Comparison of ENCODE assay signal across 2 cellular contexts in the genomic region with DNA sequence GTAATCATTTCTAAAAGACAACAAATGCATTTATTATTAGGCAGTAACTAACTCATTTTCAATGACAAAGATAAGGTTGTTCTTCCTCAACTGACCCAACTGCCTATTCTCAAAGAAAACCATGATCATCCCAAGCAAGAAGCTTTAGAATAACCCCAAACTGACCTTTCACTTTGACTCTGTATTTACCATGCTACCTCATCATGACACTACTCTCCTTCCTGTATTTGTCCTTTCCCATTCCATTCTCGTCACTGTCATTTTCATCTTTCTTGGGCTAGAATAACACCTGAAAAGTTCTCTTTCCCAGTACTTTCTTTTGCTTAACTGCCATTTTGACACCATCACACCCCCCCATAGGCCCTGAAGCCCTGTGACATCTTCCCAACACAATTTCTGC.
TF ChIP-seq lines count a peak whose summit lies in the region.

No MANE protein-coding gene starts in this region.

TF ChIP-seq in GM12891, 5 proteins besides CTCF, POLR2A, EP300 and RAD21 (continued from another document):
- TF ChIP-seq POLR2AphosphoS5 (IDR thresholded peaks at IDR 0.05; ENCODE audit: low read depth, low read length): no peak

TF ChIP-seq in HepG2, 621 proteins besides CTCF, POLR2A, EP300 and RAD21 (continued from another document):
- TF ChIP-seq PLSCR1 (CRISPR knock-in tag; IDR thresholded peaks at IDR 0.05; ENCODE audit: borderline replicate concordance) (no peak), ZNF274 (CRISPR knock-in tag; IDR thresholded peaks at IDR 0.05) (no peak), ZIK1 (CRISPR knock-in tag; IDR thresholded peaks at IDR 0.05; ENCODE audit: borderline replicate concordance, low read depth) (no peak), ZSCAN29 (CRISPR knock-in tag; conservative IDR thresholded peaks at IDR 0.05) (no peak), CREB1 (IDR thresholded peaks at IDR 0.05) (peak; percentile 27; the same call in 1 of the 2 replicates), CREB1 (CRISPR knock-in tag; IDR thresholded peaks at IDR 0.05) (no peak), TP53 (CRISPR knock-in tag; conservative IDR thresholded peaks at IDR 0.05) (no peak), EEA1 (CRISPR knock-in tag; IDR thresholded peaks at IDR 0.05; ENCODE audit: borderline replicate concordance) (no peak), ATF7 (IDR thresholded peaks at IDR 0.05) (no peak), ATF7 (CRISPR knock-in tag; IDR thresholded peaks at IDR 0.05) (no peak), RARA (CRISPR knock-in tag; IDR thresholded peaks at IDR 0.05) (peak; percentile 64), NFE2L2 (IDR thresholded peaks at IDR 0.05; ENCODE audit: low read length) (no peak), ZKSCAN1 (IDR thresholded peaks at IDR 0.05; ENCODE audit: low read length) (no peak), SRSF1 (optimal IDR thresholded peaks at IDR 0.05; ENCODE audit: low read depth, low read length) (no peak), GFI1 (CRISPR knock-in tag; IDR thresholded peaks at IDR 0.05; ENCODE audit: borderline replicate concordance) (no peak)
- TF ChIP-seq, protein P1, sequence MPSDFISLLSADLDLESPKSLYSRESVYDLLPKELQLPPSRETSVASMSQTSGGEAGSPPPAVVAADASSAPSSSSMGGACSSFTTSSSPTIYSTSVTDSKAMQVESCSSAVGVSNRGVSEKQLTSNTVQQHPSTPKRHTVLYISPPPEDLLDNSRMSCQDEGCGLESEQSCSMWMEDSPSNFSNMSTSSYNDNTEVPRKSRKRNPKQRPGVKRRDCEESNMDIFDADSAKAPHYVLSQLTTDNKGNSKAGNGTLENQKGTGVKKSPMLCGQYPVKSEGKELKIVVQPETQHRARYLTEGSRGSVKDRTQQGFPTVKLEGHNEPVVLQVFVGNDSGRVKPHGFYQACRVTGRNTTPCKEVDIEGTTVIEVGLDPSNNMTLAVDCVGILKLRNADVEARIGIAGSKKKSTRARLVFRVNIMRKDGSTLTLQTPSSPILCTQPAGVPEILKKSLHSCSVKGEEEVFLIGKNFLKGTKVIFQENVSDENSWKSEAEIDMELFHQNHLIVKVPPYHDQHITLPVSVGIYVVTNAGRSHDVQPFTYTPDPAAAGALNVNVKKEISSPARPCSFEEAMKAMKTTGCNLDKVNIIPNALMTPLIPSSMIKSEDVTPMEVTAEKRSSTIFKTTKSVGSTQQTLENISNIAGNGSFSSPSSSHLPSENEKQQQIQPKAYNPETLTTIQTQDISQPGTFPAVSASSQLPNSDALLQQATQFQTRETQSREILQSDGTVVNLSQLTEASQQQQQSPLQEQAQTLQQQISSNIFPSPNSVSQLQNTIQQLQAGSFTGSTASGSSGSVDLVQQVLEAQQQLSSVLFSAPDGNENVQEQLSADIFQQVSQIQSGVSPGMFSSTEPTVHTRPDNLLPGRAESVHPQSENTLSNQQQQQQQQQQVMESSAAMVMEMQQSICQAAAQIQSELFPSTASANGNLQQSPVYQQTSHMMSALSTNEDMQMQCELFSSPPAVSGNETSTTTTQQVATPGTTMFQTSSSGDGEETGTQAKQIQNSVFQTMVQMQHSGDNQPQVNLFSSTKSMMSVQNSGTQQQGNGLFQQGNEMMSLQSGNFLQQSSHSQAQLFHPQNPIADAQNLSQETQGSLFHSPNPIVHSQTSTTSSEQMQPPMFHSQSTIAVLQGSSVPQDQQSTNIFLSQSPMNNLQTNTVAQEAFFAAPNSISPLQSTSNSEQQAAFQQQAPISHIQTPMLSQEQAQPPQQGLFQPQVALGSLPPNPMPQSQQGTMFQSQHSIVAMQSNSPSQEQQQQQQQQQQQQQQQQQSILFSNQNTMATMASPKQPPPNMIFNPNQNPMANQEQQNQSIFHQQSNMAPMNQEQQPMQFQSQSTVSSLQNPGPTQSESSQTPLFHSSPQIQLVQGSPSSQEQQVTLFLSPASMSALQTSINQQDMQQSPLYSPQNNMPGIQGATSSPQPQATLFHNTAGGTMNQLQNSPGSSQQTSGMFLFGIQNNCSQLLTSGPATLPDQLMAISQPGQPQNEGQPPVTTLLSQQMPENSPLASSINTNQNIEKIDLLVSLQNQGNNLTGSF (CRISPR knock-in tag; IDR thresholded peaks at IDR 0.05): no peak
- TF ChIP-seq, protein P2, sequence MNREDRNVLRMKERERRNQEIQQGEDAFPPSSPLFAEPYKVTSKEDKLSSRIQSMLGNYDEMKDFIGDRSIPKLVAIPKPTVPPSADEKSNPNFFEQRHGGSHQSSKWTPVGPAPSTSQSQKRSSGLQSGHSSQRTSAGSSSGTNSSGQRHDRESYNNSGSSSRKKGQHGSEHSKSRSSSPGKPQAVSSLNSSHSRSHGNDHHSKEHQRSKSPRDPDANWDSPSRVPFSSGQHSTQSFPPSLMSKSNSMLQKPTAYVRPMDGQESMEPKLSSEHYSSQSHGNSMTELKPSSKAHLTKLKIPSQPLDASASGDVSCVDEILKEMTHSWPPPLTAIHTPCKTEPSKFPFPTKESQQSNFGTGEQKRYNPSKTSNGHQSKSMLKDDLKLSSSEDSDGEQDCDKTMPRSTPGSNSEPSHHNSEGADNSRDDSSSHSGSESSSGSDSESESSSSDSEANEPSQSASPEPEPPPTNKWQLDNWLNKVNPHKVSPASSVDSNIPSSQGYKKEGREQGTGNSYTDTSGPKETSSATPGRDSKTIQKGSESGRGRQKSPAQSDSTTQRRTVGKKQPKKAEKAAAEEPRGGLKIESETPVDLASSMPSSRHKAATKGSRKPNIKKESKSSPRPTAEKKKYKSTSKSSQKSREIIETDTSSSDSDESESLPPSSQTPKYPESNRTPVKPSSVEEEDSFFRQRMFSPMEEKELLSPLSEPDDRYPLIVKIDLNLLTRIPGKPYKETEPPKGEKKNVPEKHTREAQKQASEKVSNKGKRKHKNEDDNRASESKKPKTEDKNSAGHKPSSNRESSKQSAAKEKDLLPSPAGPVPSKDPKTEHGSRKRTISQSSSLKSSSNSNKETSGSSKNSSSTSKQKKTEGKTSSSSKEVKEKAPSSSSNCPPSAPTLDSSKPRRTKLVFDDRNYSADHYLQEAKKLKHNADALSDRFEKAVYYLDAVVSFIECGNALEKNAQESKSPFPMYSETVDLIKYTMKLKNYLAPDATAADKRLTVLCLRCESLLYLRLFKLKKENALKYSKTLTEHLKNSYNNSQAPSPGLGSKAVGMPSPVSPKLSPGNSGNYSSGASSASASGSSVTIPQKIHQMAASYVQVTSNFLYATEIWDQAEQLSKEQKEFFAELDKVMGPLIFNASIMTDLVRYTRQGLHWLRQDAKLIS (CRISPR knock-in tag; IDR thresholded peaks at IDR 0.05): no peak
